Comparison of ENCODE assay signal across 8 cellular contexts in genomic region chr12:113185180-113186032, GRCh38. TPM values are rescaled to one million over a fixed set of nuclear protein-coding genes. Genes with fewer than 3 reads are reported as not detected.
A peak's percentile ranks its signal among the peaks of the same experiment; 100 is the strongest.
DNase-seq lines count a peak whose midpoint lies in the region; ATAC-seq and TF ChIP-seq lines count a peak whose summit lies in the region.

Gene DDX54 (minus strand): TSS chr12:113185478. CDS start chr12:113185451, 27 bp downstream.
Gene RITA1 (plus strand): TSS chr12:113185721. CDS start chr12:113186747, 1,026 bp downstream.

- ATAC-seq in GM21737 (IDR thresholded peaks at IDR 0.05; ENCODE audit: unreplicated experiment): peak; percentile 44

- H3K4me2 ChIP-seq in KMS-11: peak within 1 kb of the TSS; percentile 63

- H3K9me3 ChIP-seq in SJSA1 (replicated peaks) (no peaks in the 10 kb centered on the region), neuron (ENCODE audit: low read length) (no peaks in the 10 kb centered on the region)

- DNase-seq in EH (ENCODE audit: low read depth): peak; percentile 75
- DNase-seq in SJSA1 (ENCODE audit: low read depth in 1 of 2, low spot score in 2 of 2): peak; percentile 69 to 92
- DNase-seq in activated gamma-delta T cell treated with anti-CD3 and anti-CD28 coated beads, Interleukin-2, amount 50 U/mL, for 16 hours (ENCODE audit: low read depth): peak; percentile 69
- peak; percentile 58 for DNase-seq in foreskin melanocyte
- peak; percentile 38 for DNase-seq in stromal cell of bone marrow (ENCODE audit: low read depth)

- H3K27ac ChIP-seq in KMS-11 (peak within 1 kb of the TSS; percentile 95), SJSA1 (peak within 1 kb of the TSS; percentile 97)

- H3K36me3 ChIP-seq in KMS-11 (ENCODE audit: insufficient read depth) (no peaks in the 10 kb centered on the region), SJSA1 (peaks cover 47% of the 10 kb centered on the region), neuron (ENCODE audit: insufficient read depth, low read length) (peaks cover 23% of the 10 kb centered on the region)

- TF ChIP-seq CTCF in KMS-11 (conservative IDR thresholded peaks at IDR 0.05; ENCODE audit: low read depth, low read length): no peak

- H3K4me1 ChIP-seq in KMS-11 (ENCODE audit: low read depth, poor library complexity, severe bottlenecking) (peaks cover 25% of the 10 kb centered on the region), SJSA1 (replicated peaks) (peaks cover 31% of the 10 kb centered on the region), neuron (ENCODE audit: insufficient read depth, low read length) (peaks cover 15% of the 10 kb centered on the region)

- peaks cover 30% of the 10 kb centered on the region for H3K79me2 ChIP-seq in KMS-11 (ENCODE audit: insufficient read depth, low read depth)

- no peaks in the 10 kb centered on the region for H4K20me1 ChIP-seq in KMS-11 (ENCODE audit: insufficient read depth)

- H3K4me3 ChIP-seq in KMS-11 (IDR thresholded peaks at IDR 0.05; ENCODE audit: insufficient read depth, low read depth, low read length): no peak within 1 kb of the TSS
- H3K4me3 ChIP-seq in SJSA1: peak within 1 kb of the TSS; percentile 93
- H3K4me3 ChIP-seq in neuron (ENCODE audit: low read length): peak within 1 kb of the TSS; percentile 85

- H3K9ac ChIP-seq in KMS-11: peak within 1 kb of the TSS; percentile 98

- H3K27me3 ChIP-seq in KMS-11 (ENCODE audit: insufficient read depth, low read depth): no peaks in the 10 kb centered on the region
- H3K27me3 ChIP-seq in SJSA1 (replicated peaks): no peaks in the 10 kb centered on the region
- H3K27me3 ChIP-seq in neuron (ENCODE audit: insufficient read depth, low read length): no peaks in the 10 kb centered on the region

- peak within 1 kb of the TSS; percentile 71 for H2AFZ ChIP-seq in KMS-11 (ENCODE audit: low read depth)
- peak within 1 kb of the TSS; percentile 86 for H2AFZ ChIP-seq in neuron (ENCODE audit: low read depth, low read length)

RNA-seq across cellular contexts. Expression of gene DDX54, which starts in this region (rescaled TPM):
- total RNA-seq in SJSA1 (2014; rRNA removed; shearing (Covaris generic)): 45.4 and 79.6 TPM in 2 replicates

RNA-seq across cellular contexts. Expression of gene RITA1, which starts in this region (rescaled TPM):
- 20.6 and 33.1 TPM in 2 replicates for total RNA-seq in SJSA1 (2014; rRNA removed; shearing (Covaris generic))
